Comparison of ENCODE assay signal across 10 cellular contexts in the genomic region with DNA sequence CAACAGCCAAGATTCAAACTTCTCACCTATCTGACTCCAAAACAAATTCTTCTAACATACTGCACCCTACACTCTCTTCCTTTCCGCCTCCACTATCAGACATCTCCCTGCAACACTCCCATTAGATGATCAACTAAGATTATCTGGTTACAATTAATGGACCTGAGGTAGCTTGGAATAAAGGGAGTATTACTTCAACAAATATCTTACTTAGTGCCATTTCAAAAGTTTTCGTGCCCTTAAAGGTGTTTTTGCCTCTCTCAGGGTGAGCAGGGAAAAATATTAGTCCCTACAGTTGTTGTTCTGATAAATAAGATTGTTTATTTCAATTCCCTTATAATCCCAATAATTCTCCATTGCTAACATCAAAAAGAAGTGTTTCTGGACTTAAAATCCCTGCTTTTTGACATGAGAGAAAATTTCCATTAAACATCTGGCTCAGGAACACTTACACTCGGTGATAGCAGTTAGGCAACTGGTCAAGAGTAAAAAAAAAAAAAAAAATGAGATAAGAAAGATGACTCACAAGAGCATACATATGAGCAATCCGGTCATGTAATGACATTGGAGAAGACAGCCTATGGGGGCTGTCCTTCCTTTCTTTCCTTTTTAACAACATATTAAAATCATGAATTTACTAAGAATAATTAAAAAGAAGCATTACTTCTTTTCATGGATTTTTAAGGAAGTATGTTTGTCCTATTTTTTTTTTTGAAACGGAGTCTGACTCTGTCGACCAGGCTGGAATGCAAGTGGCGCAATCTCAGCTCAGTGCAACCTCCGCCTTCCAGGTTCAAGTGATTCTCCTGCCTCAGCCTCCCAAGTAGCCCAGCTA. TPM values are rescaled to one million over a fixed set of nuclear protein-coding genes. Genes with fewer than 3 reads are reported as not detected.
A peak's percentile ranks its signal among the peaks of the same experiment; 100 is the strongest.
DNase-seq lines count a peak whose midpoint lies in the region; ATAC-seq and TF ChIP-seq lines count a peak whose summit lies in the region.
"Had no signal": no experiment of that assay in that cellular context is flagged by ENCODE, and none has a peak within 500 bp of the region (broad histone marks: within the 10 kb centered on the region; RNA-seq: fewer than 3 reads in every experiment).

No MANE protein-coding gene starts in this region.

- H3K27ac Mint-ChIP-seq in stimulated activated effector memory CD8-positive, alpha-beta T cell treated with anti-CD3 and anti-CD28 coated beads, Interleukin-12 subunit alpha, Interleukin-12 subunit beta, amount 100 ng/mL, for 72 hours: no peak overlapping the region

- in situ Hi-C loops in GM13976 (cut with MboI; ENCODE audit: low sequenced_read_pairs, unreplicated experiment): no loop called here

- no peak for TF ChIP-seq CTCF in GM13976 (IDR thresholded peaks at IDR 0.05; ENCODE audit: borderline replicate concordance, control extremely low read depth, extremely low read depth, insufficient read depth, missing control alignments)

- intact Hi-C loops in Right ventricle myocardium superior (cut with DNase I): no loop called here

- H3K4me3 Mint-ChIP-seq in stimulated activated effector memory CD8-positive, alpha-beta T cell treated with anti-CD3 and anti-CD28 coated beads, Interleukin-12 subunit alpha, Interleukin-12 subunit beta, amount 100 ng/mL, for 72 hours: peak overlapping the region; percentile 36
- H3K4me3 Mint-ChIP-seq: memory B cell had no signal

- DNase-seq in SIG-M5 treated with dmso at 0.1 percent for 504 hours (lab: John Stamatoyannopoulos, UW; ENCODE audit: unreplicated experiment) (peak; percentile 63), SIG-M5 (lab: John Stamatoyannopoulos, UW) (no peak), SW 1271 (lab: John Stamatoyannopoulos, UW) (peak; percentile 55 to 92), Right ventricle myocardium superior (no peak), GM13976 (ENCODE audit: low spot score) (no peak), DMS114 treated with DMSO at 0.1 percent for 48 hours (lab: John Stamatoyannopoulos, UW; ENCODE audit: unreplicated experiment) (no peak)
- DNase-seq in stimulated activated effector memory CD8-positive, alpha-beta T cell treated with anti-CD3 and anti-CD28 coated beads, Interleukin-12 subunit alpha, Interleukin-12 subunit beta, amount 100 ng/mL, for 72 hours (ENCODE audit: low spot score in 2 of 2): no peak
- DNase-seq: SJCRH30 had no signal

- H3K9me3 Mint-ChIP-seq in stimulated activated effector memory CD8-positive, alpha-beta T cell treated with anti-CD3 and anti-CD28 coated beads, Interleukin-12 subunit alpha, Interleukin-12 subunit beta, amount 100 ng/mL, for 72 hours: no peaks in the 10 kb centered on the region
- H3K9me3 Mint-ChIP-seq: memory B cell had no signal

- ATAC-seq in Right ventricle myocardium superior (ENCODE audit: poor library complexity) (peak; percentile 83), GM18907 (IDR thresholded peaks at IDR 0.05; ENCODE audit: unreplicated experiment) (no peak)
- peak; percentile 74 for ATAC-seq in stimulated activated effector memory CD8-positive, alpha-beta T cell treated with anti-CD3 and anti-CD28 coated beads, Interleukin-12 subunit alpha, Interleukin-12 subunit beta, amount 100 ng/mL, for 72 hours

- H3K4me1 Mint-ChIP-seq in stimulated activated effector memory CD8-positive, alpha-beta T cell treated with anti-CD3 and anti-CD28 coated beads, Interleukin-12 subunit alpha, Interleukin-12 subunit beta, amount 100 ng/mL, for 72 hours: peaks cover 77% of the 10 kb centered on the region

- peaks cover 42% of the 10 kb centered on the region for H3K36me3 Mint-ChIP-seq in stimulated activated effector memory CD8-positive, alpha-beta T cell treated with anti-CD3 and anti-CD28 coated beads, Interleukin-12 subunit alpha, Interleukin-12 subunit beta, amount 100 ng/mL, for 72 hours

RNA-seq across cellular contexts. Expression of a gene that starts 7.6 kb away (rescaled TPM):
- 9.6 TPM for total RNA-seq in Right ventricle myocardium superior

RNA-seq across cellular contexts. Expression of a gene that starts 45.4 kb away (rescaled TPM):
- total RNA-seq in Right ventricle myocardium superior: 6.5 TPM

Comparison
In these comparisons a context has a peak if more than half of its experiments do, and no peak if none do; other contexts are left out.
1. DNase-seq: peak in SIG-M5 treated with dmso at 0.1 percent for 504 hours (single experiment) and SW 1271 (2 of 2); none in SIG-M5 (single experiment), Right ventricle myocardium superior (single experiment), stimulated activated effector memory CD8-positive, alpha-beta T cell treated with anti-CD3 and anti-CD28 coated beads, Interleukin-12 subunit alpha, Interleukin-12 subunit beta, amount 100 ng/mL, for 72 hours (0 of 2), GM13976 (single experiment) and DMS114 treated with DMSO at 0.1 percent for 48 hours (single experiment).